Comparison of ENCODE assay signal across 2 cellular contexts in the genomic region with DNA sequence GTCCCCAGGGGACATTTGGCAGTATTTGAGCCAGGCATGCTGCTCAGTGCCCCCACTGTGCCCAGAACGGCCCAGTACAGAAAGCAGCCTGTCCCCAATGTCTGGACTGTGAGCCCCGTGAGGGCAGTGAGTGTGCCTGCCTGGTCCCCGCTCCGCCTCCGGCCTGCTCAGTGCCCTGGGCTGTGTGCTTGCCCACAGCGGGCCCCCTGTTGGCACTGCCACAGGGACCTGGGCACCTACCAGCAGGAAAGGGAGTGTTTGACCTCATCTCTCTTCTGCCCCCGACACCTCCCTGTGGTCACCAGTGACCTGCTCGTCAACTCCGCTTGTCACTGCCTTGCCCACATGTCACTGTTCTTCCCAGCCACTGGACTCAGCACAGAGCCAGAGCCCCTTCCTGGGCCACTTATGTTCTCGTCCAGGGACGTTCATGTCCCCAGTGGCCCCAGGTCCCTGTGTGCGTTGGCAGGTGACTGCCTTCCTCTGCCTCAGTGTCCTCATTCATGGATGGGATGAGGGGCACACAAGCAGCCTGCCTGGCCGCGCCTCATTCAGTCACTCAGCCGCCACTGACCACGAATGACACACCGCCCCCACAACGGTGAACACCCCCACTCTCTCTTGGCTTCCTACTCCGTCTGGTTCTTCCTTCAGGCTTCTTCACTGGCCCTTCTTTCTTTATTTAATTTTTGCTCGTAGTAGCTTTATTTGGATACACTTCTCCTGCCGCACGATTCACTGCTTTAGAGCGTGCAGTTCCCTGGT.
TF ChIP-seq lines count a peak whose summit lies in the region.

No MANE protein-coding gene starts in this region.

TF ChIP-seq in A549, 52 proteins besides CTCF, POLR2A, EP300 and RAD21:
- no peak for TF ChIP-seq JUNB (IDR thresholded peaks at IDR 0.05)
- TF ChIP-seq EHF (CRISPR knock-in tag; IDR thresholded peaks at IDR 0.05) = no peak
- no peak for TF ChIP-seq HOXA7 (CRISPR knock-in tag; IDR thresholded peaks at IDR 0.05)
- no peak for TF ChIP-seq SREBF2 (IDR thresholded peaks at IDR 0.05)
- TF ChIP-seq MAFK (IDR thresholded peaks at IDR 0.05; ENCODE audit: partially characterized antibody) = no peak
- no peak for TF ChIP-seq ZFP36 (IDR thresholded peaks at IDR 0.05; ENCODE audit: borderline replicate concordance, partially characterized antibody)
- TF ChIP-seq TFCP2L1 (CRISPR knock-in tag; IDR thresholded peaks at IDR 0.05) = no peak
- TF ChIP-seq, protein P1, sequence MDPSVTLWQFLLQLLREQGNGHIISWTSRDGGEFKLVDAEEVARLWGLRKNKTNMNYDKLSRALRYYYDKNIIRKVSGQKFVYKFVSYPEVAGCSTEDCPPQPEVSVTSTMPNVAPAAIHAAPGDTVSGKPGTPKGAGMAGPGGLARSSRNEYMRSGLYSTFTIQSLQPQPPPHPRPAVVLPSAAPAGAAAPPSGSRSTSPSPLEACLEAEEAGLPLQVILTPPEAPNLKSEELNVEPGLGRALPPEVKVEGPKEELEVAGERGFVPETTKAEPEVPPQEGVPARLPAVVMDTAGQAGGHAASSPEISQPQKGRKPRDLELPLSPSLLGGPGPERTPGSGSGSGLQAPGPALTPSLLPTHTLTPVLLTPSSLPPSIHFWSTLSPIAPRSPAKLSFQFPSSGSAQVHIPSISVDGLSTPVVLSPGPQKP (IDR thresholded peaks at IDR 0.05; ENCODE audit: low read depth, low read length) = no peak
- TF ChIP-seq MAZ (IDR thresholded peaks at IDR 0.05; ENCODE audit: borderline replicate concordance, low read depth, low read length) = no peak
- TF ChIP-seq ESRRA (IDR thresholded peaks at IDR 0.05; ENCODE audit: borderline replicate concordance, low read length) = no peak
- TF ChIP-seq, protein P2, sequence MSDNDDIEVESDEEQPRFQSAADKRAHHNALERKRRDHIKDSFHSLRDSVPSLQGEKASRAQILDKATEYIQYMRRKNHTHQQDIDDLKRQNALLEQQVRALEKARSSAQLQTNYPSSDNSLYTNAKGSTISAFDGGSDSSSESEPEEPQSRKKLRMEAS (IDR thresholded peaks at IDR 0.05) = no peak
- TF ChIP-seq FOSB (CRISPR knock-in tag; IDR thresholded peaks at IDR 0.05) = no peak
- TF ChIP-seq, protein P3, sequence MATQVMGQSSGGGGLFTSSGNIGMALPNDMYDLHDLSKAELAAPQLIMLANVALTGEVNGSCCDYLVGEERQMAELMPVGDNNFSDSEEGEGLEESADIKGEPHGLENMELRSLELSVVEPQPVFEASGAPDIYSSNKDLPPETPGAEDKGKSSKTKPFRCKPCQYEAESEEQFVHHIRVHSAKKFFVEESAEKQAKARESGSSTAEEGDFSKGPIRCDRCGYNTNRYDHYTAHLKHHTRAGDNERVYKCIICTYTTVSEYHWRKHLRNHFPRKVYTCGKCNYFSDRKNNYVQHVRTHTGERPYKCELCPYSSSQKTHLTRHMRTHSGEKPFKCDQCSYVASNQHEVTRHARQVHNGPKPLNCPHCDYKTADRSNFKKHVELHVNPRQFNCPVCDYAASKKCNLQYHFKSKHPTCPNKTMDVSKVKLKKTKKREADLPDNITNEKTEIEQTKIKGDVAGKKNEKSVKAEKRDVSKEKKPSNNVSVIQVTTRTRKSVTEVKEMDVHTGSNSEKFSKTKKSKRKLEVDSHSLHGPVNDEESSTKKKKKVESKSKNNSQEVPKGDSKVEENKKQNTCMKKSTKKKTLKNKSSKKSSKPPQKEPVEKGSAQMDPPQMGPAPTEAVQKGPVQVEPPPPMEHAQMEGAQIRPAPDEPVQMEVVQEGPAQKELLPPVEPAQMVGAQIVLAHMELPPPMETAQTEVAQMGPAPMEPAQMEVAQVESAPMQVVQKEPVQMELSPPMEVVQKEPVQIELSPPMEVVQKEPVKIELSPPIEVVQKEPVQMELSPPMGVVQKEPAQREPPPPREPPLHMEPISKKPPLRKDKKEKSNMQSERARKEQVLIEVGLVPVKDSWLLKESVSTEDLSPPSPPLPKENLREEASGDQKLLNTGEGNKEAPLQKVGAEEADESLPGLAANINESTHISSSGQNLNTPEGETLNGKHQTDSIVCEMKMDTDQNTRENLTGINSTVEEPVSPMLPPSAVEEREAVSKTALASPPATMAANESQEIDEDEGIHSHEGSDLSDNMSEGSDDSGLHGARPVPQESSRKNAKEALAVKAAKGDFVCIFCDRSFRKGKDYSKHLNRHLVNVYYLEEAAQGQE (IDR thresholded peaks at IDR 0.05) = no peak
- TF ChIP-seq, protein P4, sequence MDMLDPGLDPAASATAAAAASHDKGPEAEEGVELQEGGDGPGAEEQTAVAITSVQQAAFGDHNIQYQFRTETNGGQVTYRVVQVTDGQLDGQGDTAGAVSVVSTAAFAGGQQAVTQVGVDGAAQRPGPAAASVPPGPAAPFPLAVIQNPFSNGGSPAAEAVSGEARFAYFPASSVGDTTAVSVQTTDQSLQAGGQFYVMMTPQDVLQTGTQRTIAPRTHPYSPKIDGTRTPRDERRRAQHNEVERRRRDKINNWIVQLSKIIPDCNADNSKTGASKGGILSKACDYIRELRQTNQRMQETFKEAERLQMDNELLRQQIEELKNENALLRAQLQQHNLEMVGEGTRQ (IDR thresholded peaks at IDR 0.05) = no peak
- TF ChIP-seq NFE2L2 (conservative IDR thresholded peaks at IDR 0.05; ENCODE audit: low read length) = no peak
- TF ChIP-seq RCOR1 (IDR thresholded peaks at IDR 0.05; ENCODE audit: low read depth, low read length) = no peak
- TF ChIP-seq, protein P5, sequence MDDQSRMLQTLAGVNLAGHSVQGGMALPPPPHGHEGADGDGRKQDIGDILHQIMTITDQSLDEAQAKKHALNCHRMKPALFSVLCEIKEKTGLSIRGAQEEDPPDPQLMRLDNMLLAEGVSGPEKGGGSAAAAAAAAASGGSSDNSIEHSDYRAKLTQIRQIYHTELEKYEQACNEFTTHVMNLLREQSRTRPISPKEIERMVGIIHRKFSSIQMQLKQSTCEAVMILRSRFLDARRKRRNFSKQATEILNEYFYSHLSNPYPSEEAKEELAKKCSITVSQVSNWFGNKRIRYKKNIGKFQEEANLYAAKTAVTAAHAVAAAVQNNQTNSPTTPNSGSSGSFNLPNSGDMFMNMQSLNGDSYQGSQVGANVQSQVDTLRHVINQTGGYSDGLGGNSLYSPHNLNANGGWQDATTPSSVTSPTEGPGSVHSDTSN (IDR thresholded peaks at IDR 0.05) = no peak
- TF ChIP-seq CEBPB (IDR thresholded peaks at IDR 0.05) = no peak
TF ChIP-seq in A549: peak in this region for 0.

TF ChIP-seq in GM23338, 12 proteins besides CTCF, POLR2A, EP300 and RAD21:
- TF ChIP-seq CREB1 (CRISPR knock-in tag; IDR thresholded peaks at IDR 0.05; ENCODE audit: low read depth) = no peak
- no peak for TF ChIP-seq POLR2AphosphoS5 (IDR thresholded peaks at IDR 0.05; ENCODE audit: low read depth)
- no peak for TF ChIP-seq STAT1 (IDR thresholded peaks at IDR 0.05; ENCODE audit: unreplicated experiment)
- TF ChIP-seq, protein P3 (IDR thresholded peaks at IDR 0.05; ENCODE audit: unreplicated experiment) = no peak
- no peak for TF ChIP-seq EZH2 (IDR thresholded peaks at IDR 0.05; ENCODE audit: low read depth, unreplicated experiment)
- TF ChIP-seq EZH2phosphoT487 (IDR thresholded peaks at IDR 0.05; ENCODE audit: unreplicated experiment) = no peak
- TF ChIP-seq JUNB (IDR thresholded peaks at IDR 0.05; ENCODE audit: unreplicated experiment) = no peak
- no peak for TF ChIP-seq ZNF114 (CRISPR knock-in tag; IDR thresholded peaks at IDR 0.05)
- TF ChIP-seq ZNF331 (CRISPR knock-in tag; IDR thresholded peaks at IDR 0.05; ENCODE audit: low read depth) = no peak
- TF ChIP-seq, protein P6, sequence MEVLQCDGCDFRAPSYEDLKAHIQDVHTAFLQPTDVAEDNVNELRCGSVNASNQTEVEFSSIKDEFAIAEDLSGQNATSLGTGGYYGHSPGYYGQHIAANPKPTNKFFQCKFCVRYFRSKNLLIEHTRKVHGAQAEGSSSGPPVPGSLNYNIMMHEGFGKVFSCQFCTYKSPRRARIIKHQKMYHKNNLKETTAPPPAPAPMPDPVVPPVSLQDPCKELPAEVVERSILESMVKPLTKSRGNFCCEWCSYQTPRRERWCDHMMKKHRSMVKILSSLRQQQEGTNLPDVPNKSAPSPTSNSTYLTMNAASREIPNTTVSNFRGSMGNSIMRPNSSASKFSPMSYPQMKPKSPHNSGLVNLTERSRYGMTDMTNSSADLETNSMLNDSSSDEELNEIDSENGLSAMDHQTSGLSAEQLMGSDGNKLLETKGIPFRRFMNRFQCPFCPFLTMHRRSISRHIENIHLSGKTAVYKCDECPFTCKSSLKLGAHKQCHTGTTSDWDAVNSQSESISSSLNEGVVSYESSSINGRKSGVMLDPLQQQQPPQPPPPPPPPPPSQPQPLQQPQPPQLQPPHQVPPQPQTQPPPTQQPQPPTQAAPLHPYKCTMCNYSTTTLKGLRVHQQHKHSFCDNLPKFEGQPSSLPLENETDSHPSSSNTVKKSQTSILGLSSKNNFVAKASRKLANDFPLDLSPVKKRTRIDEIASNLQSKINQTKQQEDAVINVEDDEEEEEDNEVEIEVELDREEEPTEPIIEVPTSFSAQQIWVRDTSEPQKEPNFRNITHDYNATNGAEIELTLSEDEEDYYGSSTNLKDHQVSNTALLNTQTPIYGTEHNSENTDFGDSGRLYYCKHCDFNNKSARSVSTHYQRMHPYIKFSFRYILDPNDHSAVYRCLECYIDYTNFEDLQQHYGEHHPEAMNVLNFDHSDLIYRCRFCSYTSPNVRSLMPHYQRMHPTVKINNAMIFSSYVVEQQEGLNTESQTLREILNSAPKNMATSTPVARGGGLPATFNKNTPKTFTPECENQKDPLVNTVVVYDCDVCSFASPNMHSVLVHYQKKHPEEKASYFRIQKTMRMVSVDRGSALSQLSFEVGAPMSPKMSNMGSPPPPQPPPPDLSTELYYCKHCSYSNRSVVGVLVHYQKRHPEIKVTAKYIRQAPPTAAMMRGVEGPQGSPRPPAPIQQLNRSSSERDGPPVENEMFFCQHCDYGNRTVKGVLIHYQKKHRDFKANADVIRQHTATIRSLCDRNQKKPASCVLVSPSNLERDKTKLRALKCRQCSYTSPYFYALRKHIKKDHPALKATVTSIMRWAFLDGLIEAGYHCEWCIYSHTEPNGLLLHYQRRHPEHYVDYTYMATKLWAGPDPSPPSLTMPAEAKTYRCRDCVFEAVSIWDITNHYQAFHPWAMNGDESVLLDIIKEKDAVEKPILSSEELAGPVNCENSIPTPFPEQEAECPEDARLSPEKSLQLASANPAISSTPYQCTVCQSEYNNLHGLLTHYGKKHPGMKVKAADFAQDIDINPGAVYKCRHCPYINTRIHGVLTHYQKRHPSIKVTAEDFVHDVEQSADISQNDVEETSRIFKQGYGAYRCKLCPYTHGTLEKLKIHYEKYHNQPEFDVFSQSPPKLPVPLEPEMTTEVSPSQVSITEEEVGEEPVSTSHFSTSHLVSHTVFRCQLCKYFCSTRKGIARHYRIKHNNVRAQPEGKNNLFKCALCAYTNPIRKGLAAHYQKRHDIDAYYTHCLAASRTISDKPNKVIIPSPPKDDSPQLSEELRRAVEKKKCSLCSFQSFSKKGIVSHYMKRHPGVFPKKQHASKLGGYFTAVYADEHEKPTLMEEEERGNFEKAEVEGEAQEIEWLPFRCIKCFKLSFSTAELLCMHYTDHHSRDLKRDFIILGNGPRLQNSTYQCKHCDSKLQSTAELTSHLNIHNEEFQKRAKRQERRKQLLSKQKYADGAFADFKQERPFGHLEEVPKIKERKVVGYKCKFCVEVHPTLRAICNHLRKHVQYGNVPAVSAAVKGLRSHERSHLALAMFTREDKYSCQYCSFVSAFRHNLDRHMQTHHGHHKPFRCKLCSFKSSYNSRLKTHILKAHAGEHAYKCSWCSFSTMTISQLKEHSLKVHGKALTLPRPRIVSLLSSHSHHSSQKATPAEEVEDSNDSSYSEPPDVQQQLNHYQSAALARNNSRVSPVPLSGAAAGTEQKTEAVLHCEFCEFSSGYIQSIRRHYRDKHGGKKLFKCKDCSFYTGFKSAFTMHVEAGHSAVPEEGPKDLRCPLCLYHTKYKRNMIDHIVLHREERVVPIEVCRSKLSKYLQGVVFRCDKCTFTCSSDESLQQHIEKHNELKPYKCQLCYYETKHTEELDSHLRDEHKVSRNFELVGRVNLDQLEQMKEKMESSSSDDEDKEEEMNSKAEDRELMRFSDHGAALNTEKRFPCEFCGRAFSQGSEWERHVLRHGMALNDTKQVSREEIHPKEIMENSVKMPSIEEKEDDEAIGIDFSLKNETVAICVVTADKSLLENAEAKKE (CRISPR knock-in tag; IDR thresholded peaks at IDR 0.05) = no peak
- TF ChIP-seq, protein P7, sequence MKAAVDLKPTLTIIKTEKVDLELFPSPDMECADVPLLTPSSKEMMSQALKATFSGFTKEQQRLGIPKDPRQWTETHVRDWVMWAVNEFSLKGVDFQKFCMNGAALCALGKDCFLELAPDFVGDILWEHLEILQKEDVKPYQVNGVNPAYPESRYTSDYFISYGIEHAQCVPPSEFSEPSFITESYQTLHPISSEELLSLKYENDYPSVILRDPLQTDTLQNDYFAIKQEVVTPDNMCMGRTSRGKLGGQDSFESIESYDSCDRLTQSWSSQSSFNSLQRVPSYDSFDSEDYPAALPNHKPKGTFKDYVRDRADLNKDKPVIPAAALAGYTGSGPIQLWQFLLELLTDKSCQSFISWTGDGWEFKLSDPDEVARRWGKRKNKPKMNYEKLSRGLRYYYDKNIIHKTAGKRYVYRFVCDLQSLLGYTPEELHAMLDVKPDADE (IDR thresholded peaks at IDR 0.05) = no peak
- no peak for TF ChIP-seq NANOG (IDR thresholded peaks at IDR 0.05; ENCODE audit: borderline replicate concordance)
